ENCODE assay signal across 1 cellular context in genomic region chr1:236075848-236076247, GRCh38.
TF ChIP-seq lines count a peak whose summit lies in the region.

No MANE protein-coding gene starts in this region.

TF ChIP-seq in liver, 16 proteins besides CTCF, POLR2A, EP300 and RAD21 (continued from another document):
- peak; percentile 67 for TF ChIP-seq ZBTB33 (IDR thresholded peaks at IDR 0.05)
- TF ChIP-seq SP1 (IDR thresholded peaks at IDR 0.05) = peak; percentile 94
